Comparison of ENCODE assay signal across 8 cellular contexts in genomic region chr17:76791053-76791980, GRCh38. TPM values are rescaled to one million over a fixed set of nuclear protein-coding genes. Genes with fewer than 3 reads are reported as not detected.
DNase-seq lines count a peak whose midpoint lies in the region; ATAC-seq and TF ChIP-seq lines count a peak whose summit lies in the region.

No MANE protein-coding gene starts in this region.

- H3K9ac ChIP-seq in BLaER1 treated with 17β-estradiol and CSF1 and Interleukin-3, amounts not matched to agents 10 nM and 100 nM = peak overlapping the region in 8 of 11 experiments; percentile 2 to 55 (median 10); a peak in 10 of 22 replicates

- ATAC-seq in HG02885 (IDR thresholded peaks at IDR 0.05; ENCODE audit: poor library complexity, unreplicated experiment) (no peak), HG02588 (IDR thresholded peaks at IDR 0.05; ENCODE audit: unreplicated experiment) (no peak)

- intact Hi-C loops in posterior vena cava (cut with DNase I) = no loop called here

- H3K9me3 ChIP-seq in BLaER1 treated with 17β-estradiol and CSF1 and Interleukin-3, amounts not matched to agents 10 nM and 100 nM (replicated peaks in 1 of 11) = peaks cover 0 to 11% (median 0%) of the 10 kb centered on the region in 11 experiments; a peak in 5 of 22 replicates

- no peaks in the 10 kb centered on the region for H3K27me3 ChIP-seq in BLaER1 treated with 17β-estradiol and CSF1 and Interleukin-3, amounts not matched to agents 10 nM and 100 nM

- no peaks in the 10 kb centered on the region for H3K9me3 Mint-ChIP-seq in osteocyte (ENCODE audit: unreplicated experiment)

- TF ChIP-seq CTCF in WI38 (IDR thresholded peaks at IDR 0.05; ENCODE audit: low read depth, low read length) (no peak), choroid plexus epithelial cell (conservative IDR thresholded peaks at IDR 0.05; ENCODE audit: low read depth, low read length) (no peak), osteocyte (IDR thresholded peaks at IDR 0.05) (no peak)

- H3K27me3 Mint-ChIP-seq in osteocyte (ENCODE audit: unreplicated experiment) = no peaks in the 10 kb centered on the region

- peak overlapping the region in 6 of 10 experiments; percentile 8 to 46 (median 30); a peak in 8 of 20 replicates for H3K4me3 ChIP-seq in BLaER1 treated with 17β-estradiol and CSF1 and Interleukin-3, amounts not matched to agents 10 nM and 100 nM
- H3K4me3 ChIP-seq in WI38 (ENCODE audit: low read depth, low read length) = peak overlapping the region; percentile 23
- peak overlapping the region; percentile 12 for H3K4me3 ChIP-seq in choroid plexus epithelial cell (ENCODE audit: low read depth, low read length)

- peaks cover 22% of the 10 kb centered on the region for H3K4me1 Mint-ChIP-seq in osteocyte (ENCODE audit: unreplicated experiment)

- peak overlapping the region; percentile 64 to 91 (median 80) for H3K4me2 ChIP-seq in BLaER1 treated with 17β-estradiol and CSF1 and Interleukin-3, amounts not matched to agents 10 nM and 100 nM

- peak overlapping the region; percentile 83 for H3K27ac Mint-ChIP-seq in osteocyte (ENCODE audit: unreplicated experiment)

- H3K36me3 Mint-ChIP-seq in osteocyte (ENCODE audit: unreplicated experiment) = no peaks in the 10 kb centered on the region

- peak; percentile 78 for DNase-seq in HT1080 (ENCODE audit: low read depth)
- DNase-seq in choroid plexus epithelial cell (ENCODE audit: low read depth) = peak; percentile 70
- DNase-seq in osteocyte (ENCODE audit: extremely low spot score, unreplicated experiment) = no peak
- DNase-seq in posterior vena cava (ENCODE audit: low spot score) = no peak

- peak overlapping the region; percentile 66 for H3K4me3 Mint-ChIP-seq in osteocyte (ENCODE audit: unreplicated experiment)

- H3K27ac ChIP-seq in BLaER1 treated with 17β-estradiol and CSF1 and Interleukin-3, amounts not matched to agents 10 nM and 100 nM = peak overlapping the region in 9 of 11 experiments; percentile 33 to 62 (median 50); a peak in 16 of 22 replicates

- H3K4me1 ChIP-seq in BLaER1 treated with 17β-estradiol and CSF1 and Interleukin-3, amounts not matched to agents 10 nM and 100 nM = peaks cover 22 to 63% (median 41%) of the 10 kb centered on the region in 10 experiments

- no peaks in the 10 kb centered on the region; a peak in 1 of 22 replicates for H3K36me3 ChIP-seq in BLaER1 treated with 17β-estradiol and CSF1 and Interleukin-3, amounts not matched to agents 10 nM and 100 nM

- no peaks in the 10 kb centered on the region for H4K20me1 ChIP-seq in BLaER1 treated with 17β-estradiol and CSF1 and Interleukin-3, amounts not matched to agents 10 nM and 100 nM

RNA-seq across cellular contexts. Expression of gene MFSD11, which starts 53.4 kb away (rescaled TPM):
- total RNA-seq in HT1080 (2014; rRNA removed; shearing (Covaris generic)) = 14.6 and 20.0 TPM in 2 replicates
- 14.0 and 16.4 TPM in 2 replicates for polyA plus RNA-seq in HT1080 (2015; cell fraction: cytosol; rRNA removed)
- 35.3 and 39.8 TPM in 2 replicates for polyA plus RNA-seq in HT1080 (2015; cell fraction: nucleus; rRNA removed)
- 33.0 and 34.7 TPM in 2 replicates for total RNA-seq in osteocyte
- total RNA-seq in posterior vena cava = 10 to 100 TPM; 20.7 to 24.0 TPM

RNA-seq across cellular contexts. Expression of gene SRSF2, which starts 54.2 kb away (rescaled TPM):
- total RNA-seq in HT1080 (2014; rRNA removed; shearing (Covaris generic)) = 971 and 1,300 TPM in 2 replicates
- polyA plus RNA-seq in HT1080 (2015; cell fraction: cytosol; rRNA removed) = 349 and 370 TPM in 2 replicates
- polyA plus RNA-seq in HT1080 (2015; cell fraction: nucleus; rRNA removed) = 738 and 763 TPM in 2 replicates
- total RNA-seq in osteocyte = 137 and 145 TPM in 2 replicates
- 100 to 1,000 TPM; 120 to 133 TPM for total RNA-seq in posterior vena cava

Comparison
In these comparisons a context has a peak if more than half of its experiments do, and no peak if none do; other contexts are left out.
1. DNase-seq: peak in HT1080 (single experiment) and choroid plexus epithelial cell (single experiment); none in osteocyte (single experiment) and posterior vena cava (single experiment).
2. Peak in every context shown above with its lines, with median percentiles within 50 percentile points of each other: H3K4me3 ChIP-seq.